In the genomic region with DNA sequence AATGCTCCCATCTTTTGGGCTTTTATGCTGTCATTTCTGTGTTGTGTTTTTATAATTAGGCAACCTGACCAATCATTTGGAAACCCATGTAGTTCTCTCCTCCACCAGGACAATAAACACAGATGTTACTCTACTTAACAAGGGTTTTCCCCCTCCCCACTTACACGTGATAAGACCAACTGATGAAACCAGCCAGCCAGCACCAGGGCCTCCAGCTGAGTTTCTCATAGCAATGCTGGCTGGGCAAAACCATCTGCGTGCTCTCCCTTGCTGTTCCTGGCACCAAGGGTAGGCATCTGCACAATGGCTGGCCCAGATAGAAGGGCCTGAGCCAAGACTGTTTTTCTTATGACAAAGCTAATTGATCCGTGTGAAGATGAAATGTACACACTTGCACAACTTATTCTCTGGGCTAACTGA, we compare ENCODE assay signal across 8 cellular contexts.
DNase-seq lines count a peak whose midpoint lies in the region; ATAC-seq, FAIRE-seq and TF ChIP-seq lines count a peak whose summit lies in the region.

No MANE protein-coding gene starts in this region.

- CTCF ChIA-PET in GM12878 (lab: Yijun Ruan, JAX), result interaction anchor here (0.6 to 7.9 kb wide), 30 partner anchors 12 to 647 kb away, joined by 3 to 98 read pairs (median 4); no protein-coding TSS in a partner anchor

- no peak overlapping the region; the same call in 1 of the 2 replicates for H3K9ac ChIP-seq in GM12878 (ENCODE audit: control insufficient read depth, insufficient read depth, low read length)

- TF ChIP-seq RAD21 in GM12878 (IDR thresholded peaks at IDR 0.05; ENCODE audit: insufficient read depth, low read depth, low read length), result peak; percentile 43; the same call in 1 of the 2 replicates

- in situ Hi-C loops in GM12878 (cut with MboI), result no loop called here

- H3K4me1 Mint-ChIP-seq in IgD-negative memory B cell, result peaks cover 13 to 23% (median 17%) of the 10 kb centered on the region in 3 donors

- 0% methylated on average over 3 of the region's 3 CpGs for WGBS in GM12878 (ENCODE audit: insufficient coverage, insufficient replicate concordance, low lambda C conversion rate, missing lambda C conversion rate)

- no TSS peak for BruUV-seq in GM12878 (replicated peaks; lab: Mats Ljungman, UMichigan)

- no peaks in the 10 kb centered on the region for H4K20me1 ChIP-seq in GM12878 (ENCODE audit: control insufficient read depth, insufficient read depth)

- intact Hi-C loops in GM12878 (cut with micrococcal nuclease; ENCODE audit: unreplicated experiment), result loop anchor here (1.0 to 5.0 kb wide), 4 partner anchors 38 to 298 kb away; no protein-coding TSS in a partner anchor

- no peak overlapping the region; the same call in 1 of the 2 replicates for H2AFZ ChIP-seq in GM12878 (ENCODE audit: control insufficient read depth, low read depth, low read length)

- H3K36me3 Mint-ChIP-seq in IgD-negative memory B cell, result peaks cover 3% of the 10 kb centered on the region

- peak overlapping the region in 2 of 3 donors; percentile 2 to 33 for H3K27ac Mint-ChIP-seq in IgD-negative memory B cell

- H3K79me2 ChIP-seq in GM12878 (ENCODE audit: control insufficient read depth, insufficient read depth, low read length), result no peaks in the 10 kb centered on the region

- no peaks in the 10 kb centered on the region; a peak in 1 of 4 replicates for H3K36me3 ChIP-seq in GM12878 (ENCODE audit: control insufficient read depth in 2 of 2, insufficient read depth in 2 of 2, low read length in 1 of 2)

- H3K4me1 ChIP-seq in GM12878 (ENCODE audit: control insufficient read depth, insufficient read depth, low read length), result peaks cover 34% of the 10 kb centered on the region

- RAD21 ChIA-PET in GM12878 (lab: Charles Lee; ENCODE audit: unreplicated experiment), result interaction anchor here (0.7 to 5.9 kb wide), 25 partner anchors 9 to 683 kb away, joined by 3 to 64 read pairs (median 5); a partner anchor contains a TSS

- POLR2A ChIA-PET in GM12878 (lab: Charles Lee), result interaction anchor here (0.6 to 4.9 kb wide), 9 partner anchors 12 to 358 kb away, joined by 3 to 24 read pairs (median 4); a partner anchor contains a TSS

- peak; percentile 35 for FAIRE-seq in GM12878 (lab: Jason Lieb, UNC)

- peak overlapping the region in 3 of 4 donors; percentile 14 to 38 (median 22) for H3K4me3 Mint-ChIP-seq in IgD-negative memory B cell

- H3K4me2 ChIP-seq in GM12878 (ENCODE audit: control insufficient read depth, insufficient read depth), result peak overlapping the region; percentile 80

- ATAC-seq in GM21576 (IDR thresholded peaks at IDR 0.05; ENCODE audit: unreplicated experiment) (peak; percentile 88), GM12878 (peak; percentile 95)

- peak overlapping the region; percentile 23; the same call in 1 of the 2 replicates for H3K4me3 ChIP-seq in GM12878

- SMC1A ChIA-PET in GM12878 (lab: Charles Lee; ENCODE audit: uncharacterized antibody, unreplicated experiment), result interaction anchor here (0.9 to 7.5 kb wide), 26 partner anchors 10 to 646 kb away, joined by 3 to 105 read pairs (median 5); a partner anchor contains a TSS

- no peaks in the 10 kb centered on the region for H3K9me3 ChIP-seq in GM12878 (replicated peaks; ENCODE audit: control insufficient read depth, insufficient read depth, low read length)

- TF ChIP-seq EP300 in GM12878 (IDR thresholded peaks at IDR 0.05; ENCODE audit: borderline replicate concordance in 1 of 2, control insufficient read depth in 1 of 2, low read depth in 2 of 2, low read length in 2 of 2), result peak; percentile 85 to 92

- DNase-seq in SKM-1 treated with dmso at 0.1 percent for 144 hours (lab: John Stamatoyannopoulos, UW; ENCODE audit: unreplicated experiment), result peak; percentile 25
- DNase-seq in SKM-1 (lab: John Stamatoyannopoulos, UW; ENCODE audit: unreplicated experiment), result no peak
- peak; percentile 79 for DNase-seq in GM12878 (ENCODE audit: low read depth, low spot score)
- peak; percentile 86 for DNase-seq in putamen (ENCODE audit: low spot score)
- DNase-seq in effector CD8-positive, alpha-beta T cell (lab: John Stamatoyannopoulos, UW), result no peak
- no peak for DNase-seq in HCEC 1CT

- H3K27ac ChIP-seq in GM12878 (ENCODE audit: control insufficient read depth, insufficient read depth), result peak overlapping the region; percentile 54

- H3K27me3 Mint-ChIP-seq in IgD-negative memory B cell, result no peaks in the 10 kb centered on the region

- H3K9me3 Mint-ChIP-seq in IgD-negative memory B cell, result no peaks in the 10 kb centered on the region

- 0 out of 2 replicates have a peak, but pooled peaks have one; percentile 23 for TF ChIP-seq POLR2A in GM12878 (IDR thresholded peaks at IDR 0.05; ENCODE audit: low read depth, low read length)

- peak in 1 of 3 experiments; percentile 49; a peak in 1 of 6 replicates for TF ChIP-seq CTCF in GM12878 (IDR thresholded peaks at IDR 0.05 in 2 of 3, conservative IDR thresholded peaks at IDR 0.05 in 1 of 3; ENCODE audit: control insufficient read depth in 2 of 3, extremely low read depth in 1 of 3, insufficient read depth in 1 of 3, low read depth in 3 of 3, low read length in 3 of 3)

- H3K27me3 ChIP-seq in GM12878 (replicated peaks in 1 of 2; ENCODE audit: control insufficient read depth in 2 of 2, insufficient read depth in 2 of 2, low read length in 1 of 2), result no peaks in the 10 kb centered on the region

TF ChIP-seq in GM12878, 131 proteins besides CTCF, POLR2A, EP300 and RAD21 (continues in another document):
- TF ChIP-seq KDM1A (IDR thresholded peaks at IDR 0.05; ENCODE audit: borderline replicate concordance), result no peak
- TF ChIP-seq BRCA1 (IDR thresholded peaks at IDR 0.05; ENCODE audit: low read depth, low read length), result no peak
- TF ChIP-seq, protein P1, sequence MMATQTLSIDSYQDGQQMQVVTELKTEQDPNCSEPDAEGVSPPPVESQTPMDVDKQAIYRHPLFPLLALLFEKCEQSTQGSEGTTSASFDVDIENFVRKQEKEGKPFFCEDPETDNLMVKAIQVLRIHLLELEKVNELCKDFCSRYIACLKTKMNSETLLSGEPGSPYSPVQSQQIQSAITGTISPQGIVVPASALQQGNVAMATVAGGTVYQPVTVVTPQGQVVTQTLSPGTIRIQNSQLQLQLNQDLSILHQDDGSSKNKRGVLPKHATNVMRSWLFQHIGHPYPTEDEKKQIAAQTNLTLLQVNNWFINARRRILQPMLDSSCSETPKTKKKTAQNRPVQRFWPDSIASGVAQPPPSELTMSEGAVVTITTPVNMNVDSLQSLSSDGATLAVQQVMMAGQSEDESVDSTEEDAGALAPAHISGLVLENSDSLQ (IDR thresholded peaks at IDR 0.05), result no peak
- no peak for TF ChIP-seq HDGF (IDR thresholded peaks at IDR 0.05)
- no peak for TF ChIP-seq POLR2AphosphoS5 (IDR thresholded peaks at IDR 0.05; ENCODE audit: low read length)
- TF ChIP-seq, protein P2, sequence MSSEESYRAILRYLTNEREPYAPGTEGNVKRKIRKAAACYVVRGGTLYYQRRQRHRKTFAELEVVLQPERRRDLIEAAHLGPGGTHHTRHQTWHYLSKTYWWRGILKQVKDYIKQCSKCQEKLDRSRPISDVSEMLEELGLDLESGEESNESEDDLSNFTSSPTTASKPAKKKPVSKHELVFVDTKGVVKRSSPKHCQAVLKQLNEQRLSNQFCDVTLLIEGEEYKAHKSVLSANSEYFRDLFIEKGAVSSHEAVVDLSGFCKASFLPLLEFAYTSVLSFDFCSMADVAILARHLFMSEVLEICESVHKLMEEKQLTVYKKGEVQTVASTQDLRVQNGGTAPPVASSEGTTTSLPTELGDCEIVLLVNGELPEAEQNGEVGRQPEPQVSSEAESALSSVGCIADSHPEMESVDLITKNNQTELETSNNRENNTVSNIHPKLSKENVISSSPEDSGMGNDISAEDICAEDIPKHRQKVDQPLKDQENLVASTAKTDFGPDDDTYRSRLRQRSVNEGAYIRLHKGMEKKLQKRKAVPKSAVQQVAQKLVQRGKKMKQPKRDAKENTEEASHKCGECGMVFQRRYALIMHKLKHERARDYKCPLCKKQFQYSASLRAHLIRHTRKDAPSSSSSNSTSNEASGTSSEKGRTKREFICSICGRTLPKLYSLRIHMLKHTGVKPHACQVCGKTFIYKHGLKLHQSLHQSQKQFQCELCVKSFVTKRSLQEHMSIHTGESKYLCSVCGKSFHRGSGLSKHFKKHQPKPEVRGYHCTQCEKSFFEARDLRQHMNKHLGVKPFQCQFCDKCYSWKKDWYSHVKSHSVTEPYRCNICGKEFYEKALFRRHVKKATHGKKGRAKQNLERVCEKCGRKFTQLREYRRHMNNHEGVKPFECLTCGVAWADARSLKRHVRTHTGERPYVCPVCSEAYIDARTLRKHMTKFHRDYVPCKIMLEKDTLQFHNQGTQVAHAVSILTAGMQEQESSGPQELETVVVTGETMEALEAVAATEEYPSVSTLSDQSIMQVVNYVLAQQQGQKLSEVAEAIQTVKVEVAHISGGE (CRISPR knock-in tag; IDR thresholded peaks at IDR 0.05), result no peak
- 0 out of 2 replicates have a peak, but pooled peaks have one; percentile 20 for TF ChIP-seq CBFB (IDR thresholded peaks at IDR 0.05; ENCODE audit: low read depth)
- TF ChIP-seq, protein P3, sequence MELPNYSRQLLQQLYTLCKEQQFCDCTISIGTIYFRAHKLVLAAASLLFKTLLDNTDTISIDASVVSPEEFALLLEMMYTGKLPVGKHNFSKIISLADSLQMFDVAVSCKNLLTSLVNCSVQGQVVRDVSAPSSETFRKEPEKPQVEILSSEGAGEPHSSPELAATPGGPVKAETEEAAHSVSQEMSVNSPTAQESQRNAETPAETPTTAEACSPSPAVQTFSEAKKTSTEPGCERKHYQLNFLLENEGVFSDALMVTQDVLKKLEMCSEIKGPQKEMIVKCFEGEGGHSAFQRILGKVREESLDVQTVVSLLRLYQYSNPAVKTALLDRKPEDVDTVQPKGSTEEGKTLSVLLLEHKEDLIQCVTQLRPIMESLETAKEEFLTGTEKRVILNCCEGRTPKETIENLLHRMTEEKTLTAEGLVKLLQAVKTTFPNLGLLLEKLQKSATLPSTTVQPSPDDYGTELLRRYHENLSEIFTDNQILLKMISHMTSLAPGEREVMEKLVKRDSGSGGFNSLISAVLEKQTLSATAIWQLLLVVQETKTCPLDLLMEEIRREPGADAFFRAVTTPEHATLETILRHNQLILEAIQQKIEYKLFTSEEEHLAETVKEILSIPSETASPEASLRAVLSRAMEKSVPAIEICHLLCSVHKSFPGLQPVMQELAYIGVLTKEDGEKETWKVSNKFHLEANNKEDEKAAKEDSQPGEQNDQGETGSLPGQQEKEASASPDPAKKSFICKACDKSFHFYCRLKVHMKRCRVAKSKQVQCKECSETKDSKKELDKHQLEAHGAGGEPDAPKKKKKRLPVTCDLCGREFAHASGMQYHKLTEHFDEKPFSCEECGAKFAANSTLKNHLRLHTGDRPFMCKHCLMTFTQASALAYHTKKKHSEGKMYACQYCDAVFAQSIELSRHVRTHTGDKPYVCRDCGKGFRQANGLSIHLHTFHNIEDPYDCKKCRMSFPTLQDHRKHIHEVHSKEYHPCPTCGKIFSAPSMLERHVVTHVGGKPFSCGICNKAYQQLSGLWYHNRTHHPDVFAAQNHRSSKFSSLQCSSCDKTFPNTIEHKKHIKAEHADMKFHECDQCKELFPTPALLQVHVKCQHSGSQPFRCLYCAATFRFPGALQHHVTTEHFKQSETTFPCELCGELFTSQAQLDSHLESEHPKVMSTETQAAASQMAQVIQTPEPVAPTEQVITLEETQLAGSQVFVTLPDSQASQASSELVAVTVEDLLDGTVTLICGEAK (IDR thresholded peaks at IDR 0.05; ENCODE audit: borderline replicate concordance), result no peak

Comparison
In these comparisons a context has a peak if more than half of its experiments do, and no peak if none do; other contexts are left out.
1. DNase-seq: peak in SKM-1 treated with dmso at 0.1 percent for 144 hours (single experiment), GM12878 (single experiment) and putamen (single experiment); none in SKM-1 (single experiment), effector CD8-positive, alpha-beta T cell (single experiment) and HCEC 1CT (single experiment).